ENCODE assay signal across 10 cellular contexts in genomic region chr22:18044548-18045271, GRCh38. TPM values are rescaled to one million over a fixed set of nuclear protein-coding genes. Genes with fewer than 3 reads are reported as not detected.
DNase-seq lines count a peak whose midpoint lies in the region; ATAC-seq and TF ChIP-seq lines count a peak whose summit lies in the region.
"Had no signal": no experiment of that assay in that cellular context is flagged by ENCODE, and none has a peak within 500 bp of the region (broad histone marks: within the 10 kb centered on the region; RNA-seq: fewer than 3 reads in every experiment).

No MANE protein-coding gene starts in this region.

- intact Hi-C loops in esophagus muscularis mucosa (cut with DNase I) = no loop called here
- intact Hi-C loops in vagina (cut with DNase I) = no loop called here

- ATAC-seq in effector memory CD8-positive, alpha-beta T cell (replicated peaks) = no peak

- no peak overlapping the region for H3K27ac Mint-ChIP-seq in glutamatergic neuron (ENCODE audit: unreplicated experiment)
- H3K27ac Mint-ChIP-seq in effector memory CD8-positive, alpha-beta T cell = no peak overlapping the region

- no peak overlapping the region for H3K4me3 Mint-ChIP-seq in glutamatergic neuron (ENCODE audit: unreplicated experiment)
- no peak overlapping the region for H3K4me3 Mint-ChIP-seq in effector memory CD8-positive, alpha-beta T cell

- peak; percentile 39 for DNase-seq in activated effector memory CD4-positive, alpha-beta T cell treated with anti-CD3 and anti-CD28 coated beads, Interleukin-2, amount 50 U/mL, for 16 hours
- DNase-seq in activated effector memory CD4-positive, alpha-beta T cell treated with Interleukin-2 at 50 U/mL for 16 hours = no peak
- DNase-seq in esophagus muscularis mucosa (ENCODE audit: extremely low spot score) (no peak), myocyte (ENCODE audit: low read depth) (peak; percentile 79), vagina (ENCODE audit: extremely low spot score in 2 of 2) (no peak), glutamatergic neuron (no peak), RPMI8226 (no peak)
- DNase-seq in effector memory CD8-positive, alpha-beta T cell = no peak
- DNase-seq: activated naive CD4-positive, alpha-beta T cell treated with Interleukin-2 at 50 U/mL for 16 hours; NCI-H526 had no signal

- no peaks in the 10 kb centered on the region for H3K9me3 ChIP-seq in esophagus muscularis mucosa
- H3K9me3 ChIP-seq in vagina = no peaks in the 10 kb centered on the region

- TF ChIP-seq POLR2A in esophagus muscularis mucosa (IDR thresholded peaks at IDR 0.05; ENCODE audit: low read depth) = no peak
- TF ChIP-seq POLR2A in vagina (IDR thresholded peaks at IDR 0.05) = no peak

- WGBS in esophagus muscularis mucosa = 58% methylated on average over 11 of the region's 11 CpGs

- peaks cover 7% of the 10 kb centered on the region for H3K9me3 Mint-ChIP-seq in glutamatergic neuron (ENCODE audit: unreplicated experiment)
- H3K9me3 Mint-ChIP-seq in effector memory CD8-positive, alpha-beta T cell = no peaks in the 10 kb centered on the region

- H3K4me3 ChIP-seq in esophagus muscularis mucosa (no peak overlapping the region), vagina (no peak overlapping the region)

- peaks cover 7% of the 10 kb centered on the region for H3K27me3 Mint-ChIP-seq in glutamatergic neuron (ENCODE audit: unreplicated experiment)
- peaks cover 0 to 3% of the 10 kb centered on the region in 2 donors for H3K27me3 Mint-ChIP-seq in effector memory CD8-positive, alpha-beta T cell

- H3K4me1 ChIP-seq in esophagus muscularis mucosa (peaks cover 16 to 21% (median 20%) of the 10 kb centered on the region in 4 donors), vagina (peaks cover 4% of the 10 kb centered on the region)

- H3K27me3 ChIP-seq in esophagus muscularis mucosa (no peaks in the 10 kb centered on the region), vagina (no peaks in the 10 kb centered on the region)

- H3K27ac ChIP-seq in esophagus muscularis mucosa (replicated peaks in 1 of 4) = peak overlapping the region; percentile 57 to 65 (median 62)
- H3K27ac ChIP-seq in vagina = peak overlapping the region; percentile 53

- no peaks in the 10 kb centered on the region for H3K4me1 Mint-ChIP-seq in glutamatergic neuron (ENCODE audit: low read depth, unreplicated experiment)
- H3K4me1 Mint-ChIP-seq in effector memory CD8-positive, alpha-beta T cell (ENCODE audit: low read depth in 2 of 2) = no peaks in the 10 kb centered on the region

- TF ChIP-seq CTCF in esophagus muscularis mucosa (IDR thresholded peaks at IDR 0.05) (no peak), vagina (IDR thresholded peaks at IDR 0.05) (no peak), glutamatergic neuron (IDR thresholded peaks at IDR 0.05; ENCODE audit: partially characterized antibody, unreplicated experiment) (no peak)

- peaks cover 6% of the 10 kb centered on the region for H3K36me3 Mint-ChIP-seq in glutamatergic neuron (ENCODE audit: unreplicated experiment)
- no peaks in the 10 kb centered on the region for H3K36me3 Mint-ChIP-seq in effector memory CD8-positive, alpha-beta T cell (ENCODE audit: insufficient read depth)

- H3K36me3 ChIP-seq in esophagus muscularis mucosa (no peaks in the 10 kb centered on the region), vagina (no peaks in the 10 kb centered on the region)

- TF ChIP-seq EP300 in esophagus muscularis mucosa (IDR thresholded peaks at IDR 0.05) = no peak

RNA-seq across cellular contexts. Expression of gene MICAL3, which starts 20.3 kb away (rescaled TPM):
- total RNA-seq in esophagus muscularis mucosa (10 to 100 TPM; 35.1 to 91.8 (median 67.8) TPM), myocyte (23.4 and 27.8 TPM in 2 replicates), vagina (35.1 TPM), glutamatergic neuron (ENCODE audit: unreplicated experiment) (132 TPM)
- 36.9 TPM for polyA plus RNA-seq in myocyte (2012)

RNA-seq across cellular contexts. Expression of gene PEX26, which starts 33.1 kb away (rescaled TPM):
- total RNA-seq in esophagus muscularis mucosa = 10 to 100 TPM; 19.7 to 54.2 (median 33.6) TPM
- 22.8 and 24.5 TPM in 2 replicates for total RNA-seq in myocyte
- polyA plus RNA-seq in myocyte (2012) = 30.4 TPM
- 25.5 TPM for total RNA-seq in vagina
- total RNA-seq in glutamatergic neuron (ENCODE audit: unreplicated experiment) = 49.8 TPM

Comparison
In these comparisons a context has a peak if more than half of its experiments do, and no peak if none do; other contexts are left out.
1. DNase-seq: peak in activated effector memory CD4-positive, alpha-beta T cell treated with anti-CD3 and anti-CD28 coated beads, Interleukin-2, amount 50 U/mL, for 16 hours (single experiment) and myocyte (single experiment); none in activated effector memory CD4-positive, alpha-beta T cell treated with Interleukin-2 at 50 U/mL for 16 hours (single experiment), esophagus muscularis mucosa (single experiment), vagina (0 of 2), glutamatergic neuron (single experiment), RPMI8226 (single experiment) and effector memory CD8-positive, alpha-beta T cell (0 of 3).